15 cellular contexts compared by ENCODE assay signal in the genomic region with DNA sequence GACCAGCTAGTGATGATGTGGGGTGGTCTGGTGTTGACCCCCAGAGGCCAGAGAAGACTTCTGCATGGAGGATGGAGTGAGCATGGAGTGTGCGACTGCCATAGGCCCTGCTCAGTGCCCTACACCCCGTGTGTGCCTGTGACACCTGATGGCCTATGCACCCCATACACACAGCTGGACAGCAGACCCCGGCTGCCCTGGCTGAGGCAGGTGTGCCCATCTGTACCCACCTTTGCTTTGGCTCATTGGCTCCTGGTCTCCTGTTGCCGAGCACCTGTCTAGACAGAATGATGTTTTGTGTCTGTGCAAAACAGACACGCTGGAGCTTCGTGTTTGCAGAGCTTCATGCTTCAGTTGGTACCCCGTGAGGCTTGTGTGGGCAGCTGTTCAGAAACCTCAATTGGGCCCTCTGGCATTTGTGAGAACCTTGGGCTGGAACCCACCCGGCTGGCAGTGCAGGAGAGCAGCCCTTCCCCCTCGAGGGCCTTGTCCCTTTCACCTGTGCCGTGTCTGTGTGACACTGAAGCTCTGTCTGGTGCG. TPM values are rescaled to one million over a fixed set of nuclear protein-coding genes. Genes with fewer than 3 reads are reported as not detected.
A peak's percentile ranks its signal among the peaks of the same experiment; 100 is the strongest.
DNase-seq lines count a peak whose midpoint lies in the region; ATAC-seq and TF ChIP-seq lines count a peak whose summit lies in the region.
"Had no signal": no experiment of that assay in that cellular context is flagged by ENCODE, and none has a peak within 500 bp of the region (broad histone marks: within the 10 kb centered on the region; RNA-seq: fewer than 3 reads in every experiment).

No MANE protein-coding gene starts in this region.

- TF ChIP-seq CTCF in stomach (IDR thresholded peaks at IDR 0.05): no peak

- TF ChIP-seq EP300 in stomach (IDR thresholded peaks at IDR 0.05): no peak

- peaks cover 44 to 72% (median 45%) of the 10 kb centered on the region in 3 donors for H3K4me1 Mint-ChIP-seq in naive B cell

- TF ChIP-seq POLR2A in stomach (IDR thresholded peaks at IDR 0.05): no peak

- H3K36me3 Mint-ChIP-seq in naive B cell: peaks cover 6 to 8% of the 10 kb centered on the region in 2 donors

- WGBS in stomach, 5 donors: 83 to 88% (median 86%) methylated on average over 11 of the region's 11 CpGs

- H3K27me3 ChIP-seq in stomach: no peaks in the 10 kb centered on the region
- H3K27me3 ChIP-seq: heart left ventricle had no signal

- intact Hi-C loops in stomach (cut with DNase I; ENCODE audit: low total_unique reads): no loop called here

- H3K9me3 Mint-ChIP-seq in naive B cell: no peaks in the 10 kb centered on the region
- H3K9me3 Mint-ChIP-seq: activated CD4-positive, alpha-beta T cell treated with anti-CD3 and anti-CD28 coated beads, Interleukin-2, amount 10 ng/mL, durations not matched to agents 24 days and 14 days; endodermal cell had no signal

- H3K4me3 ChIP-seq in stomach: no peak overlapping the region
- H3K4me3 ChIP-seq: heart left ventricle, psoas muscle had no signal

- H3K36me3 ChIP-seq in stomach: peaks cover 0 to 12% (median 8%) of the 10 kb centered on the region in 4 donors

- ATAC-seq in naive B cell (ENCODE audit: low read depth in 2 of 2): peak; percentile 78 to 85
- ATAC-seq in HG02885 (IDR thresholded peaks at IDR 0.05; ENCODE audit: poor library complexity, unreplicated experiment): no peak
- no peak for ATAC-seq in GM18907 (IDR thresholded peaks at IDR 0.05; ENCODE audit: unreplicated experiment)
- ATAC-seq: heart left ventricle, psoas muscle had no signal

- H3K27ac ChIP-seq in stomach: no peak overlapping the region
- H3K27ac ChIP-seq: heart left ventricle, psoas muscle had no signal

- no peaks in the 10 kb centered on the region for H3K27me3 Mint-ChIP-seq in naive B cell
- H3K27me3 Mint-ChIP-seq: activated CD4-positive, alpha-beta T cell treated with anti-CD3 and anti-CD28 coated beads, Interleukin-2, amount 10 ng/mL, durations not matched to agents 24 days and 14 days had no signal

- peak; percentile 93 for DNase-seq in DMS53 (lab: John Stamatoyannopoulos, UW)
- DNase-seq in NCI-H146 treated with DMSO at 0.1 percent for 48 hours (lab: John Stamatoyannopoulos, UW; ENCODE audit: unreplicated experiment): peak; percentile 34
- peak; percentile 86 to 90 for DNase-seq in SHP77 (lab: John Stamatoyannopoulos, UW)
- DNase-seq in naive B cell: peak; percentile 40
- DNase-seq in stomach: no peak
- no peak for DNase-seq in activated T-cell treated with anti-CD3 and anti-CD28 coated beads for 4 hours
- DNase-seq: activated CD4-positive, alpha-beta T cell treated with anti-CD3 and anti-CD28 coated beads, Interleukin-2, amount 10 ng/mL, durations not matched to agents 24 days and 14 days; activated gamma-delta T cell treated with Interleukin-2 at 50 U/mL for 16 hours; endodermal cell; heart left ventricle; IMR-90; psoas muscle; stimulated activated CD4-positive, alpha-beta T cell treated with anti-CD3 and anti-CD28 coated beads, Interleukin-4, amount 100 ng/mL, for 1 hour had no signal

- H3K9me3 ChIP-seq in stomach: no peaks in the 10 kb centered on the region
- H3K9me3 ChIP-seq: heart left ventricle, psoas muscle had no signal

- H3K4me3 Mint-ChIP-seq in naive B cell: peak overlapping the region in 7 of 8 donors; percentile 50 to 80 (median 72)
- H3K4me3 Mint-ChIP-seq: activated CD4-positive, alpha-beta T cell treated with anti-CD3 and anti-CD28 coated beads, Interleukin-2, amount 10 ng/mL, durations not matched to agents 24 days and 14 days; endodermal cell had no signal

- peak overlapping the region in 5 of 6 donors; percentile 49 to 94 (median 65) for H3K27ac Mint-ChIP-seq in naive B cell
- H3K27ac Mint-ChIP-seq: activated CD4-positive, alpha-beta T cell treated with anti-CD3 and anti-CD28 coated beads, Interleukin-2, amount 10 ng/mL, durations not matched to agents 24 days and 14 days; endodermal cell had no signal

- peaks cover 12 to 49% (median 31%) of the 10 kb centered on the region in 4 donors for H3K4me1 ChIP-seq in stomach

RNA-seq across cellular contexts. Expression of a gene that starts 27.5 kb away (rescaled TPM):
- polyA plus RNA-seq in naive B cell (ENCODE audit: low read depth in 6 of 6): 10 to 100 TPM in 1 of 6 donors, 1 to 10 TPM in 4, not detected in 1; 2.6 to 12.1 (median 4.0) TPM
- total RNA-seq in stomach: 10 to 100 TPM; 12.8 to 80.1 (median 41.5) TPM
- polyA plus RNA-seq in stomach: 10 to 100 TPM; 10.4 to 14.7 (median 14.1) TPM

Comparison
In these comparisons a context has a peak if more than half of its experiments do, and no peak if none do; other contexts are left out.
1. DNase-seq: peak in DMS53 (single experiment), NCI-H146 treated with DMSO at 0.1 percent for 48 hours (single experiment), SHP77 (2 of 2) and naive B cell (single experiment); none in stomach (single experiment) and activated T-cell treated with anti-CD3 and anti-CD28 coated beads for 4 hours (single experiment).
2. ATAC-seq: peak in naive B cell (2 of 2); none in HG02885 (single experiment) and GM18907 (single experiment).